ENCODE assay signal across 20 cellular contexts in genomic region chr5:68269820-68270219, GRCh38. TPM values are rescaled to one million over a fixed set of nuclear protein-coding genes. Genes with fewer than 3 reads are reported as not detected.
DNase-seq lines count a peak whose midpoint lies in the region; ATAC-seq and TF ChIP-seq lines count a peak whose summit lies in the region.
"Had no signal": no experiment of that assay in that cellular context is flagged by ENCODE, and none has a peak within 500 bp of the region (broad histone marks: within the 10 kb centered on the region; RNA-seq: fewer than 3 reads in every experiment).

No MANE protein-coding gene starts in this region.

- no peak overlapping the region for H2BK12ac ChIP-seq in mesenchymal stem cell (ENCODE audit: low read length in 2 of 2)

- no peak overlapping the region for H2AK5ac ChIP-seq in mesenchymal stem cell (ENCODE audit: low read length, severe bottlenecking)

- H3K4ac ChIP-seq in mesenchymal stem cell (ENCODE audit: low read depth in 1 of 2, low read length in 2 of 2) = no peak overlapping the region

- H4K8ac ChIP-seq in mesenchymal stem cell (ENCODE audit: low read length) = no peak overlapping the region

- peak overlapping the region; percentile 9 for H3K27ac Mint-ChIP-seq in activated CD4-positive, alpha-beta T cell treated with anti-CD3 and anti-CD28 coated beads, Interleukin-2, amount 10 ng/mL, durations not matched to agents 24 days and 14 days
- H3K27ac Mint-ChIP-seq in CD8-positive, alpha-beta T cell = no peak overlapping the region
- peak overlapping the region; percentile 28 for H3K27ac Mint-ChIP-seq in activated T-helper 2 cell treated with anti-CD3 and anti-CD28 coated beads, Interferon-gamma antibody, Interleukin-2, Interleukin-4, amounts not matched to agents 10 μg/mL and 5 μg/mL and 100 μg/mL, durations not matched to agents 14 hours and 24 hours and 36 hours

- no peak overlapping the region for H2AFZ ChIP-seq in mesenchymal stem cell (ENCODE audit: low read depth, low read length)

- H3K4me1 Mint-ChIP-seq in activated CD4-positive, alpha-beta T cell treated with anti-CD3 and anti-CD28 coated beads, Interleukin-2, amount 10 ng/mL, durations not matched to agents 24 days and 14 days = peaks cover 54% of the 10 kb centered on the region
- H3K4me1 Mint-ChIP-seq in CD8-positive, alpha-beta T cell (ENCODE audit: low read depth) = peaks cover 82% of the 10 kb centered on the region
- peaks cover 89% of the 10 kb centered on the region for H3K4me1 Mint-ChIP-seq in activated T-helper 2 cell treated with anti-CD3 and anti-CD28 coated beads, Interferon-gamma antibody, Interleukin-2, Interleukin-4, amounts not matched to agents 10 μg/mL and 5 μg/mL and 100 μg/mL, durations not matched to agents 14 hours and 24 hours and 36 hours (ENCODE audit: low read depth)

- 100% methylated on average over 1 of the region's 2 CpGs for WGBS in mesenchymal stem cell

- H3K79me1 ChIP-seq in mesenchymal stem cell (replicated peaks; ENCODE audit: low read length, poor library complexity, severe bottlenecking) = peaks cover 22% of the 10 kb centered on the region

- no peaks in the 10 kb centered on the region for H3K36me3 ChIP-seq in CD8-positive, alpha-beta T cell (ENCODE audit: insufficient read depth, low read length)
- H3K36me3 ChIP-seq in mesenchymal stem cell (ENCODE audit: control insufficient read depth in 1 of 2, insufficient read depth in 2 of 2, low read depth in 1 of 2, low read length in 2 of 2) = peaks cover 0 to 16% of the 10 kb centered on the region in 2 experiments
- H3K36me3 ChIP-seq: HAP-1 had no signal

- no peak overlapping the region for H2BK5ac ChIP-seq in mesenchymal stem cell (ENCODE audit: low read depth, low read length, poor library complexity, severe bottlenecking)

- no peak overlapping the region for H3K27ac ChIP-seq in CD8-positive, alpha-beta T cell (ENCODE audit: low read depth, low read length)
- H3K27ac ChIP-seq in mesenchymal stem cell (ENCODE audit: low read length, poor library complexity, severe bottlenecking) = no peak overlapping the region
- H3K27ac ChIP-seq: C4-2B, WERI-Rb-1 had no signal

- no peaks in the 10 kb centered on the region for H3K27me3 ChIP-seq in CD8-positive, alpha-beta T cell (ENCODE audit: insufficient read depth, low read length)
- no peaks in the 10 kb centered on the region for H3K27me3 ChIP-seq in mesenchymal stem cell (ENCODE audit: control insufficient read depth in 1 of 2, insufficient read depth in 1 of 2, low read length in 2 of 2)

- peaks cover 76% of the 10 kb centered on the region for H3K4me1 ChIP-seq in CD8-positive, alpha-beta T cell (ENCODE audit: insufficient read depth, low read length)
- no peaks in the 10 kb centered on the region for H3K4me1 ChIP-seq in mesenchymal stem cell (ENCODE audit: control insufficient read depth, insufficient read depth, low read depth, low read length)
- H3K4me1 ChIP-seq: HAP-1 had no signal

- H3K4me3 ChIP-seq in CD8-positive, alpha-beta T cell (ENCODE audit: low read depth, low read length) = no peak overlapping the region
- no peak overlapping the region for H3K4me3 ChIP-seq in mesenchymal stem cell (ENCODE audit: insufficient read depth in 1 of 2, low read depth in 1 of 2, low read length in 2 of 2)
- H3K4me3 ChIP-seq: HAP-1, mucosa of descending colon had no signal

- H3K18ac ChIP-seq in mesenchymal stem cell (ENCODE audit: low read depth in 1 of 2, low read length in 2 of 2) = no peak overlapping the region

- H3K23ac ChIP-seq in mesenchymal stem cell (ENCODE audit: low read length in 2 of 2) = no peak overlapping the region

- H3K9me3 Mint-ChIP-seq in activated CD4-positive, alpha-beta T cell treated with anti-CD3 and anti-CD28 coated beads, Interleukin-2, amount 10 ng/mL, durations not matched to agents 24 days and 14 days = no peaks in the 10 kb centered on the region
- H3K9me3 Mint-ChIP-seq in CD8-positive, alpha-beta T cell = no peaks in the 10 kb centered on the region
- no peaks in the 10 kb centered on the region for H3K9me3 Mint-ChIP-seq in activated T-helper 2 cell treated with anti-CD3 and anti-CD28 coated beads, Interferon-gamma antibody, Interleukin-2, Interleukin-4, amounts not matched to agents 10 μg/mL and 5 μg/mL and 100 μg/mL, durations not matched to agents 14 hours and 24 hours and 36 hours

- H3K9me3 ChIP-seq in CD8-positive, alpha-beta T cell (ENCODE audit: low read length) = no peaks in the 10 kb centered on the region
- H3K9me3 ChIP-seq in mesenchymal stem cell (ENCODE audit: control insufficient read depth, low read length) = no peaks in the 10 kb centered on the region
- H3K9me3 ChIP-seq: HAP-1, mucosa of descending colon had no signal

- no peak for TF ChIP-seq CTCF in CD8-positive, alpha-beta T cell (IDR thresholded peaks at IDR 0.05)

- H3K14ac ChIP-seq in mesenchymal stem cell (ENCODE audit: low read length in 2 of 2) = no peak overlapping the region

- no peaks in the 10 kb centered on the region for H3K27me3 Mint-ChIP-seq in activated CD4-positive, alpha-beta T cell treated with anti-CD3 and anti-CD28 coated beads, Interleukin-2, amount 10 ng/mL, durations not matched to agents 24 days and 14 days
- no peaks in the 10 kb centered on the region for H3K27me3 Mint-ChIP-seq in CD8-positive, alpha-beta T cell (ENCODE audit: low read depth)
- H3K27me3 Mint-ChIP-seq in activated T-helper 2 cell treated with anti-CD3 and anti-CD28 coated beads, Interferon-gamma antibody, Interleukin-2, Interleukin-4, amounts not matched to agents 10 μg/mL and 5 μg/mL and 100 μg/mL, durations not matched to agents 14 hours and 24 hours and 36 hours (ENCODE audit: low read depth) = no peaks in the 10 kb centered on the region

- no peak overlapping the region for H3K4me2 ChIP-seq in mesenchymal stem cell (ENCODE audit: low read length, poor library complexity, severe bottlenecking)

- ATAC-seq in CD8-positive, alpha-beta T cell = no peak
- ATAC-seq in GM18873 (IDR thresholded peaks at IDR 0.05; ENCODE audit: low FRiP score, unreplicated experiment) = no peak
- ATAC-seq: mucosa of descending colon had no signal

- DNase-seq in activated CD4-positive, alpha-beta T cell treated with anti-CD3 and anti-CD28 coated beads, Interleukin-2, amount 10 ng/mL, durations not matched to agents 24 days and 14 days = no peak
- no peak for DNase-seq in activated CD4-positive, alpha-beta T cell treated with anti-CD3 and anti-CD28 coated beads for 4 hours
- DNase-seq in CD8-positive, alpha-beta T cell = no peak
- DNase-seq in activated T-helper 2 cell treated with anti-CD3 and anti-CD28 coated beads, Interferon-gamma antibody, Interleukin-2, Interleukin-4, amounts not matched to agents 10 μg/mL and 5 μg/mL and 100 μg/mL, durations not matched to agents 14 hours and 24 hours and 36 hours (ENCODE audit: low spot score) = no peak
- DNase-seq in mesenchymal stem cell (no peak), cerebellar cortex (ENCODE audit: low spot score) (no peak), AG08395 (ENCODE audit: low spot score) (no peak)
- DNase-seq: activated effector memory CD4-positive, alpha-beta T cell treated with Interleukin-2 at 50 U/mL for 16 hours; IMR-90; mucosa of descending colon; MV-4-11; NCI-H187 treated with DMSO at 0.1 percent for 48 hours; NCI-H446 treated with DMSO at 0.1 percent for 48 hours; NK-92 treated with Interleukin-12 subunit alpha and Interleukin-12 subunit beta, amount 100 ng/mL, for 24 hours; stimulated activated CD4-positive, alpha-beta T cell treated with anti-CD3 and anti-CD28 coated beads, Interleukin-12 subunit alpha, Interleukin-12 subunit beta, amount 100 ng/mL, for 4 hours; trophoblast cell; WERI-Rb-1 had no signal

- CTCF ChIA-PET in CD8-positive, alpha-beta T cell (lab: Charles Lee) = interaction anchor here (0.7 to 8.9 kb wide), 5 partner anchors 16 to 1061 kb away, joined by 3 to 91 read pairs (median 4); no protein-coding TSS in a partner anchor

- H4K91ac ChIP-seq in mesenchymal stem cell (ENCODE audit: low read length) = no peak overlapping the region

- intact Hi-C loops in activated CD4-positive, alpha-beta T cell treated with anti-CD3 and anti-CD28 coated beads, Interleukin-2, amount 10 ng/mL, durations not matched to agents 24 days and 14 days (cut with micrococcal nuclease) = loop anchor here (1.0 to 10.0 kb wide), 5 partner anchors 10 to 1265 kb away; no protein-coding TSS in a partner anchor
- intact Hi-C loops in CD8-positive, alpha-beta T cell (cut with DNase I, micrococcal nuclease) = loop anchor here (2.0 to 10.0 kb wide), 3 partner anchors 13 to 1113 kb away; no protein-coding TSS in a partner anchor
- intact Hi-C loops in activated T-helper 2 cell treated with anti-CD3 and anti-CD28 coated beads, Interferon-gamma antibody, Interleukin-2, Interleukin-4, amounts not matched to agents 10 μg/mL and 5 μg/mL and 100 μg/mL, durations not matched to agents 14 hours and 24 hours and 36 hours (cut with micrococcal nuclease) = loop anchor here (5.0 to 10.0 kb wide), 3 partner anchors 53 to 1103 kb away; partner anchors contain the start of gene PIK3R1

- H3K9ac ChIP-seq in mesenchymal stem cell (ENCODE audit: low read length) = peak overlapping the region; percentile 49

- peaks cover 10% of the 10 kb centered on the region for H3K36me3 Mint-ChIP-seq in activated CD4-positive, alpha-beta T cell treated with anti-CD3 and anti-CD28 coated beads, Interleukin-2, amount 10 ng/mL, durations not matched to agents 24 days and 14 days (ENCODE audit: low read depth)
- H3K36me3 Mint-ChIP-seq in CD8-positive, alpha-beta T cell = peaks cover 22% of the 10 kb centered on the region
- peaks cover 14% of the 10 kb centered on the region for H3K36me3 Mint-ChIP-seq in activated T-helper 2 cell treated with anti-CD3 and anti-CD28 coated beads, Interferon-gamma antibody, Interleukin-2, Interleukin-4, amounts not matched to agents 10 μg/mL and 5 μg/mL and 100 μg/mL, durations not matched to agents 14 hours and 24 hours and 36 hours (ENCODE audit: low read depth)

- H2BK15ac ChIP-seq in mesenchymal stem cell (ENCODE audit: low read depth, poor library complexity, severe bottlenecking) = no peak overlapping the region

- POLR2A ChIA-PET in CD8-positive, alpha-beta T cell (lab: Charles Lee) = interaction anchor here (0.8 to 1.9 kb wide), 3 partner anchors 14 to 56 kb away, joined by 3 to 7 read pairs (median 3); no protein-coding TSS in a partner anchor

- H2BK120ac ChIP-seq in mesenchymal stem cell (ENCODE audit: low read depth, low read length) = no peak overlapping the region

- H3K4me3 Mint-ChIP-seq in activated CD4-positive, alpha-beta T cell treated with anti-CD3 and anti-CD28 coated beads, Interleukin-2, amount 10 ng/mL, durations not matched to agents 24 days and 14 days = no peak overlapping the region
- peak overlapping the region; percentile 32 for H3K4me3 Mint-ChIP-seq in CD8-positive, alpha-beta T cell
- peak overlapping the region; percentile 8 for H3K4me3 Mint-ChIP-seq in activated T-helper 2 cell treated with anti-CD3 and anti-CD28 coated beads, Interferon-gamma antibody, Interleukin-2, Interleukin-4, amounts not matched to agents 10 μg/mL and 5 μg/mL and 100 μg/mL, durations not matched to agents 14 hours and 24 hours and 36 hours (ENCODE audit: low read depth)

RNA-seq across cellular contexts. Expression of gene PIK3R1, which starts 54.3 kb away (rescaled TPM):
- 35.2 and 38.6 TPM in 2 replicates for total RNA-seq in activated CD4-positive, alpha-beta T cell treated with anti-CD3 and anti-CD28 coated beads, Interleukin-2, amount 10 ng/mL, durations not matched to agents 24 days and 14 days
- total RNA-seq in CD8-positive, alpha-beta T cell = 100 to 1,000 TPM; 461 to 470 TPM
- 58.8 and 60.0 TPM in 2 replicates for total RNA-seq in activated T-helper 2 cell treated with anti-CD3 and anti-CD28 coated beads, Interferon-gamma antibody, Interleukin-2, Interleukin-4, amounts not matched to agents 10 μg/mL and 5 μg/mL and 100 μg/mL, durations not matched to agents 14 hours and 24 hours and 36 hours
- polyA plus RNA-seq in mesenchymal stem cell (2013, experiment 1 of 2) = 33.8 TPM
- polyA plus RNA-seq in mesenchymal stem cell (2013, experiment 2 of 2) = 33.1 TPM
